Comparison of ENCODE assay signal across 13 cellular contexts in the genomic region with DNA sequence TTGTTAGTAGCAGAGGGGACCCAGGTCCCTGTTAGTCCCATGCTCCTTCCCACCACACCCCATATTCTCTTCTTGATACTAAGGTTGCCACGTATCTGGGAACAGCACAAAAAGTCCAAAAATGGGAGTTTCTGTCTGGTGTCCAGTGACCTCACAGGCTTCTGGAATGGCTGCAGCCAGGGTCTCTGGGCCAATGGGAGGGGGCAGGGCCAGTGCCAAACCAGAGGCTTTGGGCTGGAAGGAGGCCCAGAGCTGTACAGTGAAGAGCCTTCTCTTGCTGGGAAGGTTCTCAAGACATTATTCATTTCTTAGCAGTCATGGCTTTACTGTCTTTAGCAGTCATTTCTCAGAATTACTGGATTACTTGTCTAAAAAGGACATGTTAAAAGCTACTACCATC.
DNase-seq lines count a peak whose midpoint lies in the region; TF ChIP-seq lines count a peak whose summit lies in the region.
"Had no signal": no experiment of that assay in that cellular context is flagged by ENCODE, and none has a peak within 500 bp of the region (broad histone marks: within the 10 kb centered on the region; RNA-seq: fewer than 3 reads in every experiment).

No MANE protein-coding gene starts in this region.

- H3K4me3 ChIP-seq in fibroblast of lung (replicated peaks in 1 of 4; ENCODE audit: control extremely low read depth in 1 of 4, insufficient read depth in 1 of 4, low read depth in 3 of 4, low read length in 4 of 4), result no peak overlapping the region
- peak overlapping the region in 1 of 5 donors; percentile 39 for H3K4me3 ChIP-seq in subcutaneous abdominal adipose tissue (ENCODE audit: low read depth in 1 of 5, low read length in 5 of 5)

- H3K27me3 ChIP-seq in fibroblast of lung (ENCODE audit: control insufficient read depth, insufficient read depth, low read length) (no peaks in the 10 kb centered on the region), subcutaneous abdominal adipose tissue (ENCODE audit: control insufficient read depth in 5 of 5, insufficient read depth in 4 of 5, low read length in 5 of 5) (no peaks in the 10 kb centered on the region)

- H3K27ac ChIP-seq in fibroblast of lung (ENCODE audit: insufficient read depth, low read length) (no peak overlapping the region), subcutaneous abdominal adipose tissue (ENCODE audit: low read depth, low read length) (peak overlapping the region; percentile 82)

- H3K9ac ChIP-seq in fibroblast of lung (ENCODE audit: insufficient read depth, low read length) (no peak overlapping the region), subcutaneous abdominal adipose tissue (ENCODE audit: low read length in 5 of 5) (peak overlapping the region in 2 of 5 donors; percentile 23 to 77)

- H3K4me3 Mint-ChIP-seq in HFFc6 (no peak overlapping the region), progenitor cell of endocrine pancreas (ENCODE audit: low read depth) (no peak overlapping the region)
- no peak overlapping the region for H3K4me3 Mint-ChIP-seq in T-helper 2 cell treated with Interferon-gamma antibody and Interleukin-4, amounts not matched to agents 5 μg/mL and 100 μg/mL, for 36 hours
- H3K4me3 Mint-ChIP-seq: natural killer cell had no signal

- no peak overlapping the region for H2AFZ ChIP-seq in fibroblast of lung (ENCODE audit: low read length)

- no peaks in the 10 kb centered on the region for H4K20me1 ChIP-seq in fibroblast of lung (ENCODE audit: control insufficient read depth, extremely low read depth, insufficient read depth, low read length)

- H3K36me3 Mint-ChIP-seq in HFFc6 (ENCODE audit: low read depth) (peaks cover 25% of the 10 kb centered on the region), progenitor cell of endocrine pancreas (ENCODE audit: insufficient read depth) (no peaks in the 10 kb centered on the region)
- H3K36me3 Mint-ChIP-seq in T-helper 2 cell treated with Interferon-gamma antibody and Interleukin-4, amounts not matched to agents 5 μg/mL and 100 μg/mL, for 36 hours (ENCODE audit: low read depth), result peaks cover 19% of the 10 kb centered on the region
- H3K36me3 Mint-ChIP-seq: natural killer cell had no signal

- H3K4me2 ChIP-seq in fibroblast of lung (ENCODE audit: extremely low read depth, insufficient read depth, low read length), result no peak overlapping the region

- TF ChIP-seq CTCF in HFFc6 (IDR thresholded peaks at IDR 0.05) (no peak), fibroblast of lung (conservative IDR thresholded peaks at IDR 0.05 in 1 of 2, IDR thresholded peaks at IDR 0.05 in 1 of 2; ENCODE audit: low read depth in 1 of 2, low read length in 2 of 2) (no peak), progenitor cell of endocrine pancreas (IDR thresholded peaks at IDR 0.05; ENCODE audit: unreplicated experiment) (no peak)

- no peaks in the 10 kb centered on the region for H3K9me3 Mint-ChIP-seq in HFFc6
- no peaks in the 10 kb centered on the region for H3K9me3 Mint-ChIP-seq in progenitor cell of endocrine pancreas (ENCODE audit: low read depth)
- no peaks in the 10 kb centered on the region for H3K9me3 Mint-ChIP-seq in T-helper 2 cell treated with Interferon-gamma antibody and Interleukin-4, amounts not matched to agents 5 μg/mL and 100 μg/mL, for 36 hours
- H3K9me3 Mint-ChIP-seq: natural killer cell had no signal

- H3K27ac Mint-ChIP-seq in HFFc6, result peak overlapping the region; percentile 73
- no peak overlapping the region for H3K27ac Mint-ChIP-seq in progenitor cell of endocrine pancreas
- no peak overlapping the region for H3K27ac Mint-ChIP-seq in T-helper 2 cell treated with Interferon-gamma antibody and Interleukin-4, amounts not matched to agents 5 μg/mL and 100 μg/mL, for 36 hours
- H3K27ac Mint-ChIP-seq: natural killer cell had no signal

- H3K4me1 ChIP-seq in fibroblast of lung (ENCODE audit: control insufficient read depth, extremely low read depth, insufficient read depth, low read length), result no peaks in the 10 kb centered on the region
- peaks cover 0 to 13% (median 6%) of the 10 kb centered on the region in 5 donors for H3K4me1 ChIP-seq in subcutaneous abdominal adipose tissue (ENCODE audit: control insufficient read depth in 5 of 5, insufficient read depth in 5 of 5, low read length in 5 of 5)

- no peaks in the 10 kb centered on the region for H3K79me2 ChIP-seq in fibroblast of lung (ENCODE audit: control insufficient read depth, insufficient read depth, low read length)

- peak; percentile 15 for DNase-seq in HFFc6
- DNase-seq in fibroblast of lung (ENCODE audit: low read depth in 2 of 2), result peak; percentile 88 to 93
- peak; percentile 48 for DNase-seq in medulla oblongata (ENCODE audit: extremely low spot score)
- DNase-seq in GM19240 (ENCODE audit: insufficient read length, low spot score), result no peak
- DNase-seq in progenitor cell of endocrine pancreas (ENCODE audit: low spot score, unreplicated experiment), result no peak
- no peak for DNase-seq in stimulated activated CD4-positive, alpha-beta T cell treated with anti-CD3 and anti-CD28 coated beads, Interleukin-4, amount 100 ng/mL, for 24 hours
- no peak for DNase-seq in T-helper 2 cell treated with Interferon-gamma antibody and Interleukin-4, amounts not matched to agents 5 μg/mL and 100 μg/mL, for 36 hours (ENCODE audit: low spot score)
- DNase-seq: activated CD4-positive, alpha-beta T cell treated with anti-CD3 and anti-CD28 coated beads, Interleukin-2, amount 50 U/mL, for 48 hours; activated gamma-delta T cell treated with Interleukin-2 at 50 U/mL for 16 hours; natural killer cell; PC-3; stimulated activated CD4-positive, alpha-beta T cell treated with anti-CD3 and anti-CD28 coated beads, Interleukin-15, amount 100 ng/mL, for 24 hours had no signal

- no peaks in the 10 kb centered on the region for H3K36me3 ChIP-seq in fibroblast of lung (ENCODE audit: control insufficient read depth, insufficient read depth, low read length)
- H3K36me3 ChIP-seq in subcutaneous abdominal adipose tissue (ENCODE audit: control insufficient read depth in 5 of 5, insufficient read depth in 5 of 5, low read length in 5 of 5), result peaks cover 0 to 2% (median 0%) of the 10 kb centered on the region in 5 donors

- H3K27me3 Mint-ChIP-seq in HFFc6 (ENCODE audit: insufficient read depth) (no peaks in the 10 kb centered on the region; the same call in 1 of the 2 replicates), progenitor cell of endocrine pancreas (no peaks in the 10 kb centered on the region)
- no peaks in the 10 kb centered on the region for H3K27me3 Mint-ChIP-seq in T-helper 2 cell treated with Interferon-gamma antibody and Interleukin-4, amounts not matched to agents 5 μg/mL and 100 μg/mL, for 36 hours (ENCODE audit: low read depth)

- peaks cover 59% of the 10 kb centered on the region for H3K4me1 Mint-ChIP-seq in HFFc6 (ENCODE audit: low read depth)
- no peaks in the 10 kb centered on the region for H3K4me1 Mint-ChIP-seq in progenitor cell of endocrine pancreas (ENCODE audit: low read depth)
- H3K4me1 Mint-ChIP-seq in T-helper 2 cell treated with Interferon-gamma antibody and Interleukin-4, amounts not matched to agents 5 μg/mL and 100 μg/mL, for 36 hours (ENCODE audit: low read depth), result peaks cover 4% of the 10 kb centered on the region
- H3K4me1 Mint-ChIP-seq: natural killer cell had no signal

- H3K9me3 ChIP-seq in fibroblast of lung (ENCODE audit: control insufficient read depth, insufficient read depth, low read depth, low read length) (no peaks in the 10 kb centered on the region), subcutaneous abdominal adipose tissue (ENCODE audit: control insufficient read depth in 5 of 5, low read length in 5 of 5) (no peaks in the 10 kb centered on the region)

Comparison
In these comparisons a context has a peak if more than half of its experiments do, and no peak if none do; other contexts are left out.
1. DNase-seq: peak in HFFc6 (single experiment), fibroblast of lung (2 of 2) and medulla oblongata (single experiment); none in GM19240 (single experiment), progenitor cell of endocrine pancreas (single experiment), stimulated activated CD4-positive, alpha-beta T cell treated with anti-CD3 and anti-CD28 coated beads, Interleukin-4, amount 100 ng/mL, for 24 hours (single experiment) and T-helper 2 cell treated with Interferon-gamma antibody and Interleukin-4, amounts not matched to agents 5 μg/mL and 100 μg/mL, for 36 hours (single experiment).